In genomic region chr2:20381457-20381856, GRCh38 we compare ENCODE assay signal across 9 cellular contexts. TPM values are rescaled to one million over a fixed set of nuclear protein-coding genes. Genes with fewer than 3 reads are reported as not detected.
DNase-seq lines count a peak whose midpoint lies in the region; ATAC-seq, FAIRE-seq and TF ChIP-seq lines count a peak whose summit lies in the region.
"Had no signal": no experiment of that assay in that cellular context is flagged by ENCODE, and none has a peak within 500 bp of the region (broad histone marks: within the 10 kb centered on the region; RNA-seq: fewer than 3 reads in every experiment).

No MANE protein-coding gene starts in this region.

- no peak for FAIRE-seq in GM12891 (lab: Jason Lieb, UNC)
- FAIRE-seq: TTC549 had no signal

- H4K20me1 ChIP-seq in PC-3 (ENCODE audit: low read length), result no peaks in the 10 kb centered on the region

- no peaks in the 10 kb centered on the region for H3K36me3 ChIP-seq in MG63
- H3K36me3 ChIP-seq in PC-3 (ENCODE audit: low read depth, low read length), result no peaks in the 10 kb centered on the region

- TF ChIP-seq POLR2A in GM12891 (IDR thresholded peaks at IDR 0.05; ENCODE audit: low read depth, low read length), result no peak

- DNase-seq in MG63, result peak; percentile 72
- DNase-seq in PC-3, result peak; percentile 12
- DNase-seq in foreskin melanocyte, result peak; percentile 43
- DNase-seq in renal cortical epithelial cell (ENCODE audit: low read depth), result peak; percentile 55
- DNase-seq in activated CD4-positive, alpha-beta T cell treated with anti-CD3 and anti-CD28 coated beads for 48 hours, result no peak
- DNase-seq in omental fat pad (ENCODE audit: low spot score), result no peak
- no peak for DNase-seq in SIG-M5 treated with dmso at 0.1 percent for 504 hours (lab: John Stamatoyannopoulos, UW; ENCODE audit: unreplicated experiment)
- DNase-seq in GM12891 (ENCODE audit: insufficient read length, low spot score), result no peak

- H3K4me3 ChIP-seq in MG63, result no peak overlapping the region
- no peak overlapping the region for H3K4me3 ChIP-seq in PC-3 (ENCODE audit: low read length)

- H3K27me3 ChIP-seq in MG63, result no peaks in the 10 kb centered on the region
- H3K27me3 ChIP-seq in PC-3 (ENCODE audit: low read length), result no peaks in the 10 kb centered on the region

- H3F3A ChIP-seq in PC-3 (ENCODE audit: low read length, unreplicated experiment), result no peaks in the 10 kb centered on the region

- peaks cover 22% of the 10 kb centered on the region for H3K4me1 ChIP-seq in PC-3 (ENCODE audit: insufficient read depth, low read length)

- H3K4me2 ChIP-seq in PC-3 (ENCODE audit: low read length), result no peak overlapping the region

- intact Hi-C loops in PC-3 (cut with micrococcal nuclease), result loop anchor here (5.0 kb wide), 1 partner anchor 56 kb away; no protein-coding TSS in a partner anchor

- H3K79me2 ChIP-seq in PC-3 (ENCODE audit: low read length), result no peaks in the 10 kb centered on the region

- H3K9me3 ChIP-seq in MG63 (no peaks in the 10 kb centered on the region), PC-3 (ENCODE audit: low read length) (no peaks in the 10 kb centered on the region)

- no peaks in the 10 kb centered on the region for H3K9me2 ChIP-seq in PC-3 (replicated peaks; ENCODE audit: low read length)

- no peak for TF ChIP-seq CTCF in PC-3 (conservative IDR thresholded peaks at IDR 0.05; ENCODE audit: low read depth, low read length)
- no peak for TF ChIP-seq CTCF in omental fat pad (IDR thresholded peaks at IDR 0.05)

- CTCF ChIA-PET in PC-3 (lab: Charles Lee), result interaction anchor here (0.5 kb wide), 1 partner anchor 64 kb away, joined by 3 read pairs; no protein-coding TSS in a partner anchor

- no TSS peak for BruUV-seq in PC-3 (replicated peaks; lab: Mats Ljungman, UMichigan)

- POLR2A ChIA-PET in PC-3 (lab: Charles Lee; ENCODE audit: unreplicated experiment), result no interaction called here

- H3K27ac ChIP-seq in PC-3 (ENCODE audit: low read length), result no peak overlapping the region

- H2AFZ ChIP-seq in PC-3 (ENCODE audit: low read length), result no peak overlapping the region

- no peak overlapping the region for H3K9ac ChIP-seq in PC-3 (ENCODE audit: low read length)

- no peak for ATAC-seq in PC-3
- ATAC-seq in omental fat pad (ENCODE audit: low FRiP score), result no peak

TF ChIP-seq in GM12891, 5 proteins besides CTCF, POLR2A, EP300 and RAD21:
- TF ChIP-seq POU2F2 (IDR thresholded peaks at IDR 0.05; ENCODE audit: low read depth, low read length), result no peak
- TF ChIP-seq POLR2AphosphoS5 (IDR thresholded peaks at IDR 0.05; ENCODE audit: low read depth, low read length), result no peak
- TF ChIP-seq PAX5 (IDR thresholded peaks at IDR 0.05; ENCODE audit: insufficient read depth, low read length, severe bottlenecking), result no peak
- TF ChIP-seq TAF1 (IDR thresholded peaks at IDR 0.05; ENCODE audit: low read depth, low read length), result no peak
- TF ChIP-seq SPI1 (IDR thresholded peaks at IDR 0.05; ENCODE audit: low read depth, low read length), result no peak

RNA-seq across cellular contexts. Expression of gene PUM2, which starts 30.8 kb away (rescaled TPM):
- total RNA-seq in MG63 (2014; rRNA removed; shearing (Covaris generic); ENCODE audit: low replicate concordance), result 26.1 and 27.2 TPM in 2 replicates
- total RNA-seq in PC-3 (2014; rRNA removed) (14.9 and 25.3 TPM in 2 replicates), renal cortical epithelial cell (31.6 and 90.6 TPM in 2 replicates), omental fat pad (10 to 100 TPM; 42.3 to 72.4 (median 57.8) TPM)
- polyA plus RNA-seq in GM12891 (2012; ENCODE audit: low read depth, missing spikeins), result 23.3 TPM

Comparison
In these comparisons a context has a peak if more than half of its experiments do, and no peak if none do; other contexts are left out.
1. DNase-seq: peak in MG63 (single experiment), PC-3 (single experiment), foreskin melanocyte (single experiment) and renal cortical epithelial cell (single experiment); none in activated CD4-positive, alpha-beta T cell treated with anti-CD3 and anti-CD28 coated beads for 48 hours (single experiment), omental fat pad (single experiment), SIG-M5 treated with dmso at 0.1 percent for 504 hours (single experiment) and GM12891 (single experiment).